18 cellular contexts compared by ENCODE assay signal in genomic region chr15:65821070-65821469, GRCh38. TPM values are rescaled to one million over a fixed set of nuclear protein-coding genes. Genes with fewer than 3 reads are reported as not detected.
DNase-seq lines count a peak whose midpoint lies in the region; ATAC-seq and TF ChIP-seq lines count a peak whose summit lies in the region.
"Had no signal": no experiment of that assay in that cellular context is flagged by ENCODE, and none has a peak within 500 bp of the region (broad histone marks: within the 10 kb centered on the region; RNA-seq: fewer than 3 reads in every experiment).

No MANE protein-coding gene starts in this region.

- peaks cover 7% of the 10 kb centered on the region for H3K36me3 Mint-ChIP-seq in T-helper 2 cell treated with Interferon-gamma antibody and Interleukin-4, amounts not matched to agents 5 μg/mL and 100 μg/mL, for 36 hours (ENCODE audit: low read depth)
- H3K36me3 Mint-ChIP-seq in activated CD8-positive, alpha-beta T cell treated with anti-CD3 and anti-CD28 coated beads for 36 hours (ENCODE audit: low read depth), result peaks cover 2% of the 10 kb centered on the region
- H3K36me3 Mint-ChIP-seq in naive thymus-derived CD8-positive, alpha-beta T cell, result peaks cover 0 to 4% (median 0%) of the 10 kb centered on the region in 3 donors
- H3K36me3 Mint-ChIP-seq: activated CD4-positive, alpha-beta memory T cell treated with anti-CD3 and anti-CD28 coated beads for 36 hours had no signal

- no peaks in the 10 kb centered on the region for H3K9me3 Mint-ChIP-seq in T-helper 2 cell treated with Interferon-gamma antibody and Interleukin-4, amounts not matched to agents 5 μg/mL and 100 μg/mL, for 36 hours
- peaks cover 5% of the 10 kb centered on the region for H3K9me3 Mint-ChIP-seq in activated CD8-positive, alpha-beta T cell treated with anti-CD3 and anti-CD28 coated beads for 36 hours
- H3K9me3 Mint-ChIP-seq in naive thymus-derived CD8-positive, alpha-beta T cell, result peaks cover 0 to 9% (median 0%) of the 10 kb centered on the region in 9 donors
- H3K9me3 Mint-ChIP-seq: activated CD4-positive, alpha-beta memory T cell treated with anti-CD3 and anti-CD28 coated beads for 36 hours had no signal

- ATAC-seq in GM18907 (IDR thresholded peaks at IDR 0.05; ENCODE audit: unreplicated experiment) (peak; percentile 37), GM21423 (IDR thresholded peaks at IDR 0.05; ENCODE audit: unreplicated experiment) (no peak)
- ATAC-seq in activated CD8-positive, alpha-beta T cell treated with anti-CD3 and anti-CD28 coated beads for 36 hours, result no peak
- ATAC-seq in naive thymus-derived CD8-positive, alpha-beta T cell, result no peak
- ATAC-seq: heart right ventricle, upper lobe of right lung had no signal

- TF ChIP-seq CTCF in activated CD8-positive, alpha-beta T cell treated with anti-CD3 and anti-CD28 coated beads for 36 hours (IDR thresholded peaks at IDR 0.05), result no peak

- H3K4me1 Mint-ChIP-seq in T-helper 2 cell treated with Interferon-gamma antibody and Interleukin-4, amounts not matched to agents 5 μg/mL and 100 μg/mL, for 36 hours (ENCODE audit: low read depth), result peaks cover 45% of the 10 kb centered on the region
- H3K4me1 Mint-ChIP-seq in activated CD8-positive, alpha-beta T cell treated with anti-CD3 and anti-CD28 coated beads for 36 hours (ENCODE audit: low read depth), result peaks cover 55% of the 10 kb centered on the region
- peaks cover 20 to 75% (median 57%) of the 10 kb centered on the region in 4 donors for H3K4me1 Mint-ChIP-seq in naive thymus-derived CD8-positive, alpha-beta T cell

- peak overlapping the region; percentile 64 for H3K27ac Mint-ChIP-seq in T-helper 2 cell treated with Interferon-gamma antibody and Interleukin-4, amounts not matched to agents 5 μg/mL and 100 μg/mL, for 36 hours
- H3K27ac Mint-ChIP-seq in activated CD8-positive, alpha-beta T cell treated with anti-CD3 and anti-CD28 coated beads for 36 hours, result peak overlapping the region; percentile 55
- peak overlapping the region; percentile 90 to 99 (median 97) for H3K27ac Mint-ChIP-seq in naive thymus-derived CD8-positive, alpha-beta T cell

- POLR2A ChIA-PET in activated CD8-positive, alpha-beta T cell treated with anti-CD3 and anti-CD28 coated beads for 36 hours (lab: Charles Lee), result interaction anchor here (6.7 kb wide), 1 partner anchor 29 kb away, joined by 82 read pairs; the partner anchor contains the start of gene DENND4A
- POLR2A ChIA-PET in naive thymus-derived CD8-positive, alpha-beta T cell (lab: Charles Lee), result interaction anchor here (0.6 to 6.7 kb wide), 5 partner anchors 7 to 919 kb away, joined by 4 to 97 read pairs (median 46); partner anchors contain the start of genes DENND4A and RAB11A

- DNase-seq in T-helper 2 cell treated with Interferon-gamma antibody and Interleukin-4, amounts not matched to agents 5 μg/mL and 100 μg/mL, for 36 hours (ENCODE audit: low spot score), result no peak
- DNase-seq in T-helper 2 cell (no peak), NCI-H2107 treated with DMSO at 0.1 percent for 48 hours (lab: John Stamatoyannopoulos, UW; ENCODE audit: unreplicated experiment) (no peak), DMS153 (lab: John Stamatoyannopoulos, UW) (no peak)
- DNase-seq in activated CD8-positive, alpha-beta T cell treated with anti-CD3 and anti-CD28 coated beads for 36 hours, result no peak
- DNase-seq in naive thymus-derived CD8-positive, alpha-beta T cell, result no peak
- DNase-seq: activated CD4-positive, alpha-beta memory T cell treated with anti-CD3 and anti-CD28 coated beads for 36 hours; GF-D8; heart right ventricle; Kasumi-1; NCI-H1092; NCI-H2081 treated with DMSO at 0.1 percent for 48 hours; NCI-H524; posterior cingulate gyrus; stomach; upper lobe of right lung had no signal

- intact Hi-C loops in activated CD8-positive, alpha-beta T cell treated with anti-CD3 and anti-CD28 coated beads for 36 hours (cut with micrococcal nuclease), result no loop called here

- peaks cover 3% of the 10 kb centered on the region for H3K27me3 Mint-ChIP-seq in T-helper 2 cell treated with Interferon-gamma antibody and Interleukin-4, amounts not matched to agents 5 μg/mL and 100 μg/mL, for 36 hours (ENCODE audit: low read depth)
- no peaks in the 10 kb centered on the region for H3K27me3 Mint-ChIP-seq in activated CD8-positive, alpha-beta T cell treated with anti-CD3 and anti-CD28 coated beads for 36 hours
- H3K27me3 Mint-ChIP-seq in naive thymus-derived CD8-positive, alpha-beta T cell, result no peaks in the 10 kb centered on the region
- H3K27me3 Mint-ChIP-seq: activated CD4-positive, alpha-beta memory T cell treated with anti-CD3 and anti-CD28 coated beads for 36 hours had no signal

- CTCF ChIA-PET in activated CD8-positive, alpha-beta T cell treated with anti-CD3 and anti-CD28 coated beads for 36 hours (lab: Charles Lee), result interaction anchor here (0.9 to 1.3 kb wide), 2 partner anchors 24 to 66 kb away, joined by 3 read pairs; no protein-coding TSS in a partner anchor

- peak overlapping the region; percentile 42 for H3K4me3 Mint-ChIP-seq in T-helper 2 cell treated with Interferon-gamma antibody and Interleukin-4, amounts not matched to agents 5 μg/mL and 100 μg/mL, for 36 hours
- no peak overlapping the region for H3K4me3 Mint-ChIP-seq in activated CD8-positive, alpha-beta T cell treated with anti-CD3 and anti-CD28 coated beads for 36 hours
- H3K4me3 Mint-ChIP-seq in naive thymus-derived CD8-positive, alpha-beta T cell, result peak overlapping the region in 7 of 10 donors; percentile 16 to 75 (median 31)
- H3K4me3 Mint-ChIP-seq: activated CD4-positive, alpha-beta memory T cell treated with anti-CD3 and anti-CD28 coated beads for 36 hours had no signal

RNA-seq across cellular contexts. Expression of gene DENND4A, which starts 29.0 kb away (rescaled TPM):
- 10 to 100 TPM; 53.1 to 54.7 TPM for total RNA-seq in activated CD8-positive, alpha-beta T cell treated with anti-CD3 and anti-CD28 coated beads for 36 hours
- total RNA-seq in naive thymus-derived CD8-positive, alpha-beta T cell, result 10 to 100 TPM; 58.4 to 62.9 TPM
- 10 to 100 TPM in 2 of 3 donors, 1 to 10 TPM in 1; 9.3 to 12.0 (median 11.2) TPM for polyA plus RNA-seq in naive thymus-derived CD8-positive, alpha-beta T cell

RNA-seq across cellular contexts. Expression of gene RAB11A, which starts 48.2 kb away (rescaled TPM):
- total RNA-seq in activated CD8-positive, alpha-beta T cell treated with anti-CD3 and anti-CD28 coated beads for 36 hours, result 100 to 1,000 TPM; 106 to 113 TPM
- 10 to 100 TPM; 75.9 to 76.9 TPM for total RNA-seq in naive thymus-derived CD8-positive, alpha-beta T cell
- polyA plus RNA-seq in naive thymus-derived CD8-positive, alpha-beta T cell, result 100 to 1,000 TPM; 186 to 204 (median 186) TPM
